6 cellular contexts compared by ENCODE assay signal in the genomic region with DNA sequence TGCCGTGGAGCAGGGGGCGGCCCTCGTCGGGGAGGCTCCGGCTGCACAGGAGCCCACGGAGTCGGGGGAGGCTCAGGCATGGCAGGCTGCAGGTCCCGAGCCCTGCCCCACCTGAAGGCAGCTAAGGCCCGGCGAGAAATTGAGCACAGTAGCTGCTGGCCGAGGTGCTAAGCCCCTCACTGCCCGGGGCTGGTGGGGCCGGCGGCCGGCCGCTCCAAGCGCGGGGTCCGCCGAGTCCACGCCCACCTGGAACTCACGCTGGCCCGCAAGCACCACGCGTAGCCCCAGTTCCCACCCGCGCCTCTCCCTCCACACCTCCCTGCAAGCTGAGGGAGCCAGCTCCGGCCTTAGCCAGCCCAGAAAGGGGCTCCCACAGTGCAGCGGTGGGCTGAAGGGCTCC.
"Had no signal": no experiment of that assay in that cellular context is flagged by ENCODE, and none has a peak within 500 bp of the region (broad histone marks: within the 10 kb centered on the region; RNA-seq: fewer than 3 reads in every experiment).

No MANE protein-coding gene starts in this region.

- H3K4me1 ChIP-seq: HAP-1 had no signal

- DNase-seq: GM23248, GOT3, H7, HFFc6 had no signal

- H3K4me3 ChIP-seq: GM23248, HAP-1 had no signal

- H3K9ac ChIP-seq: GM23248 had no signal

- H2AFZ ChIP-seq: GM23248 had no signal

- H3K27ac ChIP-seq: GM23248, HL-60 had no signal

- H3K36me3 ChIP-seq: HAP-1 had no signal

- H3K9me3 ChIP-seq: HAP-1 had no signal
